Comparison of ENCODE assay signal across 9 cellular contexts in the genomic region with DNA sequence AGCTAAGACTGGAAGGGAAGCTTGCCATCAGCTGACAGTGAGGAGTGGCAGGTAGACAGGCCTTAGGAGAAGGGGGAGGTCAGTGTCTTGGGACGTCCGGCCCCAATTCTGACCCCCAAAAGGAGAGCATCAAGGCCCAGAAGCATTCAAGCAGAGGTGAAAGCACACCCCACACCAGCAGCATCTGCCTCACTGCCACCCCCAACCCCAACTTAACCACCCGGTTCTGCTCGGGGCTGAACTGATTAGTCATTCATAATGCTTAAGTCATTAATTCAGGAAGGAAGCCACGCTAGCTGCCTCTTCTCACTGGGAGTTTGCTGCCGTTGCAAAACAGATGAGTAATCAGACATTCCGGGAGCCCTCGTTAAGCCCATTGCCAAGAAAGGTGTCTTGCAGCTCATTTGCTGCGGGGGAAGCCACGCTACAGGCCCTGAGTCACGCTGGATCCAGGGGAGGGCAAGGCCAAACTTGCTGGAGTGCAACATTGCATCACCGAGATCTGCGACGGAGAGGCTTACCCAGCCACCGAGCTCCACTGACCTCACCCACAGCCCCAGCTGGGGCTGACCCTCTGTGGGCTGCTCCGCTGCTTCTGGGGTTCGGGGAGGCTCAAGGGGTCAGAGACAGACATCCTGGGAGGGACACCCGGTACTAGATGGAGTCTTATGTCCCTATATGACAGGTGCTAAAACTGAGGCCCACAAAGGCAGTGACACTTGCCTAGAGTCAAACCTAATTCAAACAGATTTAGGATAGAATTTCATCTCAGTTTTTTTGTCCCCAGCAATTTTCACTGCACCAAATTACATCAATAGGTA. TPM values are rescaled to one million over a fixed set of nuclear protein-coding genes. Genes with fewer than 3 reads are reported as not detected.
DNase-seq lines count a peak whose midpoint lies in the region; ATAC-seq and TF ChIP-seq lines count a peak whose summit lies in the region.
"Had no signal": no experiment of that assay in that cellular context is flagged by ENCODE, and none has a peak within 500 bp of the region (broad histone marks: within the 10 kb centered on the region; RNA-seq: fewer than 3 reads in every experiment).

No MANE protein-coding gene starts in this region.

- peak; percentile 16 to 33 (median 20) for DNase-seq in stimulated activated CD4-positive, alpha-beta T cell treated with anti-CD3 and anti-CD28 coated beads, Interleukin-12 subunit alpha, Interleukin-12 subunit beta, amount 100 ng/mL, for 48 hours (ENCODE audit: low read depth in 2 of 3, low spot score in 1 of 3)
- DNase-seq in stimulated activated CD4-positive, alpha-beta T cell treated with anti-CD3 and anti-CD28 coated beads, Interleukin-12 subunit alpha, Interleukin-12 subunit beta, amount 100 ng/mL, for 4 hours, result no peak
- DNase-seq in effector memory CD8-positive, alpha-beta T cell, result no peak
- DNase-seq in mesothelial cell of epicardium (ENCODE audit: low spot score in 2 of 2, unreplicated experiment in 2 of 2) (no peak), upper lobe of left lung (peak in 1 of 2 donors; percentile 94), NCI-H345 treated with DMSO at 0.1 percent for 48 hours (lab: John Stamatoyannopoulos, UW; ENCODE audit: unreplicated experiment) (no peak)

- 36 to 51% methylated on average over 12 to 18 of the region's 18 CpGs for WGBS in upper lobe of left lung, 2 donors

- peak in 2 of 4 donors; percentile 58 to 88 for TF ChIP-seq EP300 in upper lobe of left lung (IDR thresholded peaks at IDR 0.05)

- ATAC-seq in HG03139 (IDR thresholded peaks at IDR 0.05; ENCODE audit: unreplicated experiment), result peak; percentile 46
- ATAC-seq in effector memory CD8-positive, alpha-beta T cell (replicated peaks), result peak; percentile 26
- peak; percentile 85 to 95 for ATAC-seq in upper lobe of left lung (ENCODE audit: low FRiP score in 2 of 2)

- H3K36me3 Mint-ChIP-seq in effector memory CD8-positive, alpha-beta T cell (ENCODE audit: insufficient read depth), result no peaks in the 10 kb centered on the region
- H3K36me3 Mint-ChIP-seq in mesothelial cell of epicardium, result no peaks in the 10 kb centered on the region

- H3K9me3 ChIP-seq in upper lobe of left lung, result no peaks in the 10 kb centered on the region

- H3K36me3 ChIP-seq in upper lobe of left lung, result no peaks in the 10 kb centered on the region

- H3K27me3 ChIP-seq in upper lobe of left lung, result no peaks in the 10 kb centered on the region

- peaks cover 5 to 46% of the 10 kb centered on the region in 2 donors for H3K27me3 Mint-ChIP-seq in effector memory CD8-positive, alpha-beta T cell
- H3K27me3 Mint-ChIP-seq in mesothelial cell of epicardium (ENCODE audit: low read depth), result no peaks in the 10 kb centered on the region

- peak overlapping the region; percentile 77 to 82 (median 78) for H3K27ac ChIP-seq in upper lobe of left lung

- no peak overlapping the region for H3K27ac Mint-ChIP-seq in effector memory CD8-positive, alpha-beta T cell
- H3K27ac Mint-ChIP-seq in mesothelial cell of epicardium, result peak overlapping the region; percentile 43

- H3K4me3 ChIP-seq in upper lobe of left lung, result no peak overlapping the region

- TF ChIP-seq CTCF in mesothelial cell of epicardium (IDR thresholded peaks at IDR 0.05; ENCODE audit: unreplicated experiment), result no peak
- no peak for TF ChIP-seq CTCF in upper lobe of left lung (IDR thresholded peaks at IDR 0.05)

- H3K4me1 ChIP-seq in upper lobe of left lung, result peaks cover 4 to 14% (median 11%) of the 10 kb centered on the region in 4 donors

- H3K4me1 Mint-ChIP-seq in effector memory CD8-positive, alpha-beta T cell (ENCODE audit: low read depth in 2 of 2), result no peaks in the 10 kb centered on the region
- H3K4me1 Mint-ChIP-seq in mesothelial cell of epicardium, result peaks cover 55% of the 10 kb centered on the region

- peak in 1 of 4 donors; percentile 21 for TF ChIP-seq POLR2A in upper lobe of left lung (IDR thresholded peaks at IDR 0.05)

- H3K9me3 Mint-ChIP-seq in effector memory CD8-positive, alpha-beta T cell, result no peaks in the 10 kb centered on the region
- H3K9me3 Mint-ChIP-seq in mesothelial cell of epicardium, result no peaks in the 10 kb centered on the region
- H3K9me3 Mint-ChIP-seq: central memory CD8-positive, alpha-beta T cell had no signal

- H3K4me3 Mint-ChIP-seq in effector memory CD8-positive, alpha-beta T cell, result no peak overlapping the region
- H3K4me3 Mint-ChIP-seq in mesothelial cell of epicardium, result no peak overlapping the region
- H3K4me3 Mint-ChIP-seq: central memory CD8-positive, alpha-beta T cell had no signal

TF ChIP-seq in PFSK-1, 5 proteins besides CTCF, POLR2A, EP300 and RAD21:
- TF ChIP-seq POLR2AphosphoS5 (IDR thresholded peaks at IDR 0.05; ENCODE audit: low read depth, low read length) (0 out of 2 replicates have a peak, but pooled peaks have one; percentile 16), TAF1 (IDR thresholded peaks at IDR 0.05; ENCODE audit: borderline replicate concordance, insufficient read depth, low read length) (no peak), SIN3A (IDR thresholded peaks at IDR 0.05; ENCODE audit: borderline replicate concordance, insufficient read depth, low read length) (no peak), FOXP2 (optimal IDR thresholded peaks at IDR 0.05; ENCODE audit: borderline replicate concordance, extremely low read depth, extremely low read length, insufficient read depth) (peak; percentile 96)
- TF ChIP-seq, protein P1, sequence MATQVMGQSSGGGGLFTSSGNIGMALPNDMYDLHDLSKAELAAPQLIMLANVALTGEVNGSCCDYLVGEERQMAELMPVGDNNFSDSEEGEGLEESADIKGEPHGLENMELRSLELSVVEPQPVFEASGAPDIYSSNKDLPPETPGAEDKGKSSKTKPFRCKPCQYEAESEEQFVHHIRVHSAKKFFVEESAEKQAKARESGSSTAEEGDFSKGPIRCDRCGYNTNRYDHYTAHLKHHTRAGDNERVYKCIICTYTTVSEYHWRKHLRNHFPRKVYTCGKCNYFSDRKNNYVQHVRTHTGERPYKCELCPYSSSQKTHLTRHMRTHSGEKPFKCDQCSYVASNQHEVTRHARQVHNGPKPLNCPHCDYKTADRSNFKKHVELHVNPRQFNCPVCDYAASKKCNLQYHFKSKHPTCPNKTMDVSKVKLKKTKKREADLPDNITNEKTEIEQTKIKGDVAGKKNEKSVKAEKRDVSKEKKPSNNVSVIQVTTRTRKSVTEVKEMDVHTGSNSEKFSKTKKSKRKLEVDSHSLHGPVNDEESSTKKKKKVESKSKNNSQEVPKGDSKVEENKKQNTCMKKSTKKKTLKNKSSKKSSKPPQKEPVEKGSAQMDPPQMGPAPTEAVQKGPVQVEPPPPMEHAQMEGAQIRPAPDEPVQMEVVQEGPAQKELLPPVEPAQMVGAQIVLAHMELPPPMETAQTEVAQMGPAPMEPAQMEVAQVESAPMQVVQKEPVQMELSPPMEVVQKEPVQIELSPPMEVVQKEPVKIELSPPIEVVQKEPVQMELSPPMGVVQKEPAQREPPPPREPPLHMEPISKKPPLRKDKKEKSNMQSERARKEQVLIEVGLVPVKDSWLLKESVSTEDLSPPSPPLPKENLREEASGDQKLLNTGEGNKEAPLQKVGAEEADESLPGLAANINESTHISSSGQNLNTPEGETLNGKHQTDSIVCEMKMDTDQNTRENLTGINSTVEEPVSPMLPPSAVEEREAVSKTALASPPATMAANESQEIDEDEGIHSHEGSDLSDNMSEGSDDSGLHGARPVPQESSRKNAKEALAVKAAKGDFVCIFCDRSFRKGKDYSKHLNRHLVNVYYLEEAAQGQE (IDR thresholded peaks at IDR 0.05; ENCODE audit: insufficient read depth in 1 of 2, low read depth in 2 of 2, low read length in 2 of 2), result peak in 1 of 2 experiments; percentile 47; a peak in 1 of 4 replicates
TF ChIP-seq in PFSK-1: peak in this region for 3.

RNA-seq across cellular contexts. Expression of gene HES1, which starts 46.4 kb away (rescaled TPM):
- polyA plus RNA-seq in PFSK-1 (2012; ENCODE audit: insufficient read length, low read depth), result 50.8 TPM
- 99.9 to 108 TPM (median 104 TPM) in 3 replicates for total RNA-seq in mesothelial cell of epicardium
- total RNA-seq in upper lobe of left lung, result 10 to 100 TPM; 12.6 to 43.4 (median 25.9) TPM

Comparison
In these comparisons a context has a peak if more than half of its experiments do, and no peak if none do; other contexts are left out.
1. DNase-seq: peak in stimulated activated CD4-positive, alpha-beta T cell treated with anti-CD3 and anti-CD28 coated beads, Interleukin-12 subunit alpha, Interleukin-12 subunit beta, amount 100 ng/mL, for 48 hours (3 of 3); none in stimulated activated CD4-positive, alpha-beta T cell treated with anti-CD3 and anti-CD28 coated beads, Interleukin-12 subunit alpha, Interleukin-12 subunit beta, amount 100 ng/mL, for 4 hours (single experiment), effector memory CD8-positive, alpha-beta T cell (0 of 3), mesothelial cell of epicardium (0 of 2) and NCI-H345 treated with DMSO at 0.1 percent for 48 hours (single experiment).
2. ATAC-seq: peak in every context shown above with its lines; median percentile 90 in upper lobe of left lung; 46 in HG03139; 26 in effector memory CD8-positive, alpha-beta T cell.